In genomic region chr15:72199721-72200212, GRCh38 we compare ENCODE assay signal across 8 cellular contexts. TPM values are rescaled to one million over a fixed set of nuclear protein-coding genes. Genes with fewer than 3 reads are reported as not detected.
DNase-seq lines count a peak whose midpoint lies in the region; ATAC-seq, FAIRE-seq and TF ChIP-seq lines count a peak whose summit lies in the region.

No MANE protein-coding gene starts in this region.

- peaks cover 6% of the 10 kb centered on the region for H3K4me1 Mint-ChIP-seq in T-helper 2 cell treated with Interferon-gamma antibody and Interleukin-4, amounts not matched to agents 5 μg/mL and 100 μg/mL, for 36 hours (ENCODE audit: low read depth)

- DNase-seq in A549 (ENCODE audit: low read depth in 1 of 2, low spot score in 1 of 2), result peak; percentile 89 to 93
- DNase-seq in NCI-H1048 (lab: John Stamatoyannopoulos, UW), result peak; percentile 25
- peak; percentile 58 for DNase-seq in T-helper 2 cell treated with Interferon-gamma antibody and Interleukin-4, amounts not matched to agents 5 μg/mL and 100 μg/mL, for 36 hours (ENCODE audit: low spot score)
- DNase-seq in amniotic stem cell (lab: John Stamatoyannopoulos, UW), result peak; percentile 30
- DNase-seq in left ventricle myocardium superior, result peak; percentile 77
- peak; percentile 81 for DNase-seq in sciatic nerve (ENCODE audit: low spot score)

- no peaks in the 10 kb centered on the region for H3K9me3 ChIP-seq in A549

- peaks cover 54% of the 10 kb centered on the region for H3K4me1 ChIP-seq in A549

- no peaks in the 10 kb centered on the region for H3K9me3 Mint-ChIP-seq in T-helper 2 cell treated with Interferon-gamma antibody and Interleukin-4, amounts not matched to agents 5 μg/mL and 100 μg/mL, for 36 hours

- POLR2A ChIA-PET in A549 (lab: Yijun Ruan, JAX), result interaction anchor here (0.9 to 4.7 kb wide), 4 partner anchors 23 to 38 kb away, joined by 4 to 40 read pairs (median 15); partner anchors contain the start of gene PKM

- peak; percentile 92 to 94 for TF ChIP-seq RAD21 in A549 (conservative IDR thresholded peaks at IDR 0.05 in 1 of 2, IDR thresholded peaks at IDR 0.05 in 1 of 2)

- no peak overlapping the region for H3K4me3 Mint-ChIP-seq in T-helper 2 cell treated with Interferon-gamma antibody and Interleukin-4, amounts not matched to agents 5 μg/mL and 100 μg/mL, for 36 hours

- peak overlapping the region in 1 of 2 experiments; percentile 26; a peak in 3 of 6 replicates for H3K27ac ChIP-seq in A549

- peak; percentile 94 for TF ChIP-seq CTCF in A549 (IDR thresholded peaks at IDR 0.05)

- TF ChIP-seq POLR2A in A549 (IDR thresholded peaks at IDR 0.05; ENCODE audit: low read length), result no peak

- intact Hi-C loops in left ventricle myocardium superior (cut with micrococcal nuclease) (no loop called here), sciatic nerve (cut with DNase I) (no loop called here)

- H3K27me3 Mint-ChIP-seq in T-helper 2 cell treated with Interferon-gamma antibody and Interleukin-4, amounts not matched to agents 5 μg/mL and 100 μg/mL, for 36 hours (ENCODE audit: low read depth), result peaks cover 17% of the 10 kb centered on the region

- no peak for TF ChIP-seq EP300 in A549 (IDR thresholded peaks at IDR 0.05)

- peak; percentile 98 for FAIRE-seq in A549 (lab: Jason Lieb, UNC)

- peak; percentile 33 to 68 for ATAC-seq in A549
- ATAC-seq in GM18517 (IDR thresholded peaks at IDR 0.05; ENCODE audit: unreplicated experiment), result peak; percentile 52
- ATAC-seq in left ventricle myocardium superior, result peak; percentile 60
- peak; percentile 73 for ATAC-seq in sciatic nerve
- ATAC-seq in GM19351 (IDR thresholded peaks at IDR 0.05; ENCODE audit: unreplicated experiment), result no peak

- H3K27ac Mint-ChIP-seq in T-helper 2 cell treated with Interferon-gamma antibody and Interleukin-4, amounts not matched to agents 5 μg/mL and 100 μg/mL, for 36 hours, result no peak overlapping the region

- H3K4me3 ChIP-seq in A549, result no peak overlapping the region

- 49% methylated on average over 2 of the region's 2 CpGs for WGBS in A549 (ENCODE audit: missing lambda C conversion rate)

- CTCF ChIA-PET in A549 (lab: Yijun Ruan, JAX), result interaction anchor here (0.7 to 31.0 kb wide), 31 partner anchors 9 to 400 kb away, joined by 3 to 644 read pairs (median 5); partner anchors contain the start of gene PKM

- H3K36me3 Mint-ChIP-seq in T-helper 2 cell treated with Interferon-gamma antibody and Interleukin-4, amounts not matched to agents 5 μg/mL and 100 μg/mL, for 36 hours (ENCODE audit: low read depth), result peaks cover 58% of the 10 kb centered on the region

- no peak overlapping the region for H3K4me2 ChIP-seq in A549

TF ChIP-seq in A549, 52 proteins besides CTCF, POLR2A, EP300 and RAD21:
- TF ChIP-seq SMC3 (IDR thresholded peaks at IDR 0.05), result peak; percentile 79
- TF ChIP-seq, protein P1, sequence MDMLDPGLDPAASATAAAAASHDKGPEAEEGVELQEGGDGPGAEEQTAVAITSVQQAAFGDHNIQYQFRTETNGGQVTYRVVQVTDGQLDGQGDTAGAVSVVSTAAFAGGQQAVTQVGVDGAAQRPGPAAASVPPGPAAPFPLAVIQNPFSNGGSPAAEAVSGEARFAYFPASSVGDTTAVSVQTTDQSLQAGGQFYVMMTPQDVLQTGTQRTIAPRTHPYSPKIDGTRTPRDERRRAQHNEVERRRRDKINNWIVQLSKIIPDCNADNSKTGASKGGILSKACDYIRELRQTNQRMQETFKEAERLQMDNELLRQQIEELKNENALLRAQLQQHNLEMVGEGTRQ (IDR thresholded peaks at IDR 0.05), result no peak
- TF ChIP-seq, protein P2, sequence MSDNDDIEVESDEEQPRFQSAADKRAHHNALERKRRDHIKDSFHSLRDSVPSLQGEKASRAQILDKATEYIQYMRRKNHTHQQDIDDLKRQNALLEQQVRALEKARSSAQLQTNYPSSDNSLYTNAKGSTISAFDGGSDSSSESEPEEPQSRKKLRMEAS (IDR thresholded peaks at IDR 0.05), result 0 out of 2 replicates have a peak, but pooled peaks have one; percentile 27
- TF ChIP-seq ZC3H11A (IDR thresholded peaks at IDR 0.05), result no peak

RNA-seq across cellular contexts. Expression of gene GRAMD2A, which starts 2.2 kb away (rescaled TPM):
- polyA plus RNA-seq in A549 (2011; rRNA removed), result 0.20 and 0.41 TPM in 2 replicates
- 0.03 and 0.08 TPM in 2 replicates for polyA plus RNA-seq in A549 (2012; cell fraction: cytosol; rRNA removed)
- 0.07 and 0.20 TPM in 2 replicates for polyA plus RNA-seq in A549 (2012; cell fraction: nucleus; rRNA removed)
- polyA plus RNA-seq in A549 (2017; fragmentation: RNase III; extraction: RNeasy Plus Mini Kit Qiagen cat#74134 plus additional on column Dnase treatment), result not detected in 3 replicates
- 0.08 TPM in 1 of 2 replicates, not detected in the other for polyA minus RNA-seq in A549 (2011; rRNA and poly(A)+ RNA removed)
- not detected for total RNA-seq in left ventricle myocardium superior
- total RNA-seq in sciatic nerve, result 6.7 TPM

RNA-seq across cellular contexts. Expression of gene PKM, which starts 31.2 kb away (rescaled TPM):
- polyA plus RNA-seq in A549 (2011; rRNA removed), result 2,741 and 3,443 TPM in 2 replicates
- 2,155 and 2,437 TPM in 2 replicates for polyA plus RNA-seq in A549 (2012; cell fraction: cytosol; rRNA removed)
- polyA plus RNA-seq in A549 (2012; cell fraction: nucleus; rRNA removed), result 3,552 and 3,648 TPM in 2 replicates
- 3,389 to 3,848 TPM (median 3,810 TPM) in 3 replicates for polyA plus RNA-seq in A549 (2017; fragmentation: RNase III; extraction: RNeasy Plus Mini Kit Qiagen cat#74134 plus additional on column Dnase treatment)
- 2,968 and 3,588 TPM in 2 replicates for polyA minus RNA-seq in A549 (2011; rRNA and poly(A)+ RNA removed)
- 1,059 TPM for total RNA-seq in left ventricle myocardium superior
- total RNA-seq in sciatic nerve, result 385 TPM

Comparison
In these comparisons a context has a peak if more than half of its experiments do, and no peak if none do; other contexts are left out.
1. DNase-seq: peak in every context shown above with its lines; median percentile 91 in A549; 81 in sciatic nerve; 77 in left ventricle myocardium superior; 58 in T-helper 2 cell treated with Interferon-gamma antibody and Interleukin-4, amounts not matched to agents 5 μg/mL and 100 μg/mL, for 36 hours; 30 in amniotic stem cell; 25 in NCI-H1048.